In genomic region chr11:64592656-64593055, GRCh38 we compare ENCODE assay signal across 28 cellular contexts. TPM values are rescaled to one million over a fixed set of nuclear protein-coding genes. Genes with fewer than 3 reads are reported as not detected.
"Had no signal": no experiment of that assay in that cellular context is flagged by ENCODE, and none has a peak within 500 bp of the region (broad histone marks: within the 10 kb centered on the region; RNA-seq: fewer than 3 reads in every experiment).

No MANE protein-coding gene starts in this region.

- ATAC-seq: activated naive CD4-positive, alpha-beta T cell treated with anti-CD3 and anti-CD28 coated beads, Interleukin-2, amount 50 U/mL, for 72 hours; activated T-cell treated with anti-CD3 and anti-CD28 coated beads, Interleukin-2, amount 50 U/mL, for 4 hours; body of pancreas; T-cell had no signal

- H3K27me3 Mint-ChIP-seq: activated CD4-positive, alpha-beta T cell treated with anti-CD3 and anti-CD28 coated beads, Interleukin-2, amount 10 ng/mL, durations not matched to agents 7 days and 5 days had no signal

- H3K4me1 ChIP-seq: adrenal gland, ascending aorta, body of pancreas, Peyer's patch had no signal

- H3K36me3 Mint-ChIP-seq: activated CD4-positive, alpha-beta memory T cell treated with anti-CD3 and anti-CD28 coated beads for 36 hours; T-cell had no signal

- DNase-seq: activated B cell treated with CpG ODN at 0.5 μM for 24 hours; activated CD4-positive, alpha-beta memory T cell treated with anti-CD3 and anti-CD28 coated beads for 36 hours; activated CD4-positive, alpha-beta T cell treated with anti-CD3 and anti-CD28 coated beads, Interleukin-2, amount 10 ng/mL, durations not matched to agents 7 days and 5 days; activated CD8-positive, alpha-beta memory T cell treated with anti-CD3 and anti-CD28 coated beads for 24 hours; activated naive CD4-positive, alpha-beta T cell treated with Interleukin-2 at 50 U/mL for 16 hours; activated T-cell treated with anti-CD3 and anti-CD28 coated beads, Interleukin-2, amount 50 U/mL, for 4 hours; adrenal gland; body of pancreas; IMR-90; Kasumi-1; KBM-7; NCI-H1105 treated with DMSO at 0.1 percent for 48 hours; NCI-H1436 treated with DMSO at 0.1 percent for 48 hours; NCI-H187; NCI-H2081; NCI-H510A treated with DMSO at 0.1 percent for 48 hours; NCI-H69; NK-92 treated with Interleukin-12 subunit alpha and Interleukin-12 subunit beta, amount 100 ng/mL, for 24 hours; SIG-M5; T-cell; T-helper 2 cell; T1000 had no signal

- H3K27me3 ChIP-seq: adrenal gland, ascending aorta, body of pancreas, Peyer's patch had no signal

- H3K36me3 ChIP-seq: adrenal gland, ascending aorta, Peyer's patch had no signal

- H3K27ac ChIP-seq: adrenal gland, ascending aorta, body of pancreas, Peyer's patch, RWPE1, SK-N-MC had no signal

- H3K4me3 Mint-ChIP-seq: activated B cell treated with CpG ODN at 0.5 μM for 24 hours; activated CD4-positive, alpha-beta memory T cell treated with anti-CD3 and anti-CD28 coated beads for 36 hours; activated CD4-positive, alpha-beta T cell treated with anti-CD3 and anti-CD28 coated beads, Interleukin-2, amount 10 ng/mL, durations not matched to agents 7 days and 5 days; activated T-cell treated with anti-CD3 and anti-CD28 coated beads, Interleukin-2, amount 50 U/mL, for 4 hours; T-cell had no signal

- H3K4me1 Mint-ChIP-seq: activated B cell treated with CpG ODN at 0.5 μM for 24 hours; activated CD4-positive, alpha-beta T cell treated with anti-CD3 and anti-CD28 coated beads, Interleukin-2, amount 10 ng/mL, durations not matched to agents 7 days and 5 days; T-cell had no signal

- H3K4me3 ChIP-seq: adrenal gland, ascending aorta, body of pancreas, Peyer's patch, SK-N-MC had no signal

- H3K9me3 ChIP-seq: adrenal gland, body of pancreas, Peyer's patch had no signal

- H3K27ac Mint-ChIP-seq: activated B cell treated with CpG ODN at 0.5 μM for 24 hours; activated CD4-positive, alpha-beta memory T cell treated with anti-CD3 and anti-CD28 coated beads for 36 hours; activated CD4-positive, alpha-beta T cell treated with anti-CD3 and anti-CD28 coated beads, Interleukin-2, amount 10 ng/mL, durations not matched to agents 7 days and 5 days; activated naive CD4-positive, alpha-beta T cell treated with anti-CD3 and anti-CD28 coated beads, Interleukin-2, amount 50 U/mL, for 72 hours; T-cell had no signal

RNA-seq across cellular contexts. Expression of gene SLC22A12, which starts 1.6 kb away (rescaled TPM):
- total RNA-seq: activated B cell treated with CpG ODN at 0.5 μM for 24 hours; activated CD4-positive, alpha-beta memory T cell treated with anti-CD3 and anti-CD28 coated beads for 36 hours; activated CD4-positive, alpha-beta T cell treated with anti-CD3 and anti-CD28 coated beads, Interleukin-2, amount 10 ng/mL, durations not matched to agents 7 days and 5 days; activated naive CD4-positive, alpha-beta T cell treated with anti-CD3 and anti-CD28 coated beads, Interleukin-2, amount 50 U/mL, for 72 hours; activated T-cell treated with anti-CD3 and anti-CD28 coated beads, Interleukin-2, amount 50 U/mL, for 4 hours; adrenal gland; ascending aorta; body of pancreas; bronchial epithelial cell; IMR-90; Peyer's patch; T-cell had no signal
- polyA plus RNA-seq: adrenal gland, IMR-90 had no signal

RNA-seq across cellular contexts. Expression of gene SLC22A11, which starts 36.9 kb away (rescaled TPM):
- total RNA-seq: activated B cell treated with CpG ODN at 0.5 μM for 24 hours; activated CD4-positive, alpha-beta memory T cell treated with anti-CD3 and anti-CD28 coated beads for 36 hours; activated CD4-positive, alpha-beta T cell treated with anti-CD3 and anti-CD28 coated beads, Interleukin-2, amount 10 ng/mL, durations not matched to agents 7 days and 5 days; activated naive CD4-positive, alpha-beta T cell treated with anti-CD3 and anti-CD28 coated beads, Interleukin-2, amount 50 U/mL, for 72 hours; activated T-cell treated with anti-CD3 and anti-CD28 coated beads, Interleukin-2, amount 50 U/mL, for 4 hours; ascending aorta; body of pancreas; bronchial epithelial cell; IMR-90; Peyer's patch; T-cell had no signal
- polyA plus RNA-seq: IMR-90 had no signal
